13 cellular contexts compared by ENCODE assay signal in genomic region chr12:52152905-52153317, GRCh38. TPM values are rescaled to one million over a fixed set of nuclear protein-coding genes. Genes with fewer than 3 reads are reported as not detected.
DNase-seq lines count a peak whose midpoint lies in the region; ATAC-seq and TF ChIP-seq lines count a peak whose summit lies in the region.
"Had no signal": no experiment of that assay in that cellular context is flagged by ENCODE, and none has a peak within 500 bp of the region (broad histone marks: within the 10 kb centered on the region; RNA-seq: fewer than 3 reads in every experiment).

No MANE protein-coding gene starts in this region.

- no peaks in the 10 kb centered on the region for H3K36me3 Mint-ChIP-seq in nephron progenitor cell (ENCODE audit: low read depth)
- H3K36me3 Mint-ChIP-seq: naive B cell had no signal

- no peaks in the 10 kb centered on the region for H3K4me1 Mint-ChIP-seq in nephron progenitor cell

- H3K27ac ChIP-seq in ACC112 (ENCODE audit: low read depth, low read length), result peak overlapping the region; percentile 99; the same call in 1 of the 2 replicates
- H3K27ac ChIP-seq in HEK293 (ENCODE audit: extremely low read depth, low read depth, low read length), result no peak overlapping the region
- no peak overlapping the region for H3K27ac ChIP-seq in coronary artery
- no peak overlapping the region for H3K27ac ChIP-seq in body of pancreas

- DNase-seq in coronary artery (ENCODE audit: low spot score), result peak; percentile 71
- DNase-seq in nephron progenitor cell, result no peak
- DNase-seq in NCI-H187 (lab: John Stamatoyannopoulos, UW), result no peak
- no peak for DNase-seq in NCI-H1417 (lab: John Stamatoyannopoulos, UW)
- DNase-seq in NCI-H2171 treated with DMSO at 0.1 percent for 48 hours (lab: John Stamatoyannopoulos, UW), result no peak
- DNase-seq in body of pancreas, result no peak
- DNase-seq: activated CD4-positive, alpha-beta T cell treated with anti-CD3 and anti-CD28 coated beads for 4 hours; activated T-cell treated with anti-CD3 and anti-CD28 coated beads, Interleukin-2, amount 50 U/mL, for 1 hour; naive B cell; stimulated activated CD4-positive, alpha-beta T cell treated with anti-CD3 and anti-CD28 coated beads, Interleukin-1b, Interleukin-23, amount 100 ng/mL, for 48 hours; thyroid gland had no signal

- H3K27ac Mint-ChIP-seq in nephron progenitor cell, result no peak overlapping the region
- H3K27ac Mint-ChIP-seq: naive B cell had no signal

- H3K4me1 ChIP-seq in ACC112 (ENCODE audit: control insufficient read depth, insufficient read depth, low read length, unreplicated experiment), result peaks cover 49% of the 10 kb centered on the region
- H3K4me1 ChIP-seq in HEK293 (ENCODE audit: control insufficient read depth, insufficient read depth, low read length), result no peaks in the 10 kb centered on the region; the same call in 1 of the 2 replicates
- H3K4me1 ChIP-seq in body of pancreas, result peaks cover 25% of the 10 kb centered on the region

- H3K4me3 Mint-ChIP-seq in nephron progenitor cell, result peak overlapping the region; percentile 11

- CTCF ChIA-PET in HEK293 (lab: Yijun Ruan, JAX), result interaction anchor here (0.7 to 6.8 kb wide), 7 partner anchors 176 to 828 kb away, joined by 3 to 104 read pairs (median 6); no protein-coding TSS in a partner anchor

- POLR2A ChIA-PET in HEK293 (lab: Yijun Ruan, JAX), result no interaction called here

- H3K4me3 ChIP-seq in ACC112 (ENCODE audit: low read depth, low read length) (peak overlapping the region; percentile 33; the same call in 1 of the 2 replicates), HEK293 (ENCODE audit: low read depth, low read length) (no peak overlapping the region), coronary artery (no peak overlapping the region), body of pancreas (no peak overlapping the region)

- H3K27me3 ChIP-seq in ACC112 (ENCODE audit: insufficient read depth, low read length), result no peaks in the 10 kb centered on the region
- no peaks in the 10 kb centered on the region for H3K27me3 ChIP-seq in body of pancreas
- H3K27me3 ChIP-seq: thyroid gland had no signal

- no peak for ATAC-seq in body of pancreas

- 65 to 71% methylated on average over 5 of the region's 5 CpGs for WGBS in body of pancreas, 2 donors

- H2AFZ ChIP-seq in ACC112 (ENCODE audit: low read length, unreplicated experiment), result no peak overlapping the region

- TF ChIP-seq CTCF in HEK293 (tag by site-specific recombination; IDR thresholded peaks at IDR 0.05) (no peak), coronary artery (IDR thresholded peaks at IDR 0.05) (no peak), nephron progenitor cell (IDR thresholded peaks at IDR 0.05) (no peak), body of pancreas (IDR thresholded peaks at IDR 0.05) (no peak)

- no peak for TF ChIP-seq POLR2A in body of pancreas (IDR thresholded peaks at IDR 0.05)

- no peaks in the 10 kb centered on the region for H3K79me2 ChIP-seq in ACC112 (ENCODE audit: control insufficient read depth, insufficient read depth, low read length, unreplicated experiment)

- no peaks in the 10 kb centered on the region for H3K9me3 Mint-ChIP-seq in nephron progenitor cell
- H3K9me3 Mint-ChIP-seq: naive B cell had no signal

- intact Hi-C loops in body of pancreas (cut with DNase I), result loop anchor here (5.0 to 10.0 kb wide), 2 partner anchors 362 to 724 kb away; no protein-coding TSS in a partner anchor

- H3K27me3 Mint-ChIP-seq in nephron progenitor cell (ENCODE audit: low read depth, poor library complexity), result peaks cover 12% of the 10 kb centered on the region

- H3K36me3 ChIP-seq in ACC112 (ENCODE audit: insufficient read depth, low read length) (no peaks in the 10 kb centered on the region), HEK293 (ENCODE audit: control insufficient read depth in 2 of 2, insufficient read depth in 1 of 2, low read length in 2 of 2) (no peaks in the 10 kb centered on the region), body of pancreas (replicated peaks in 1 of 2; ENCODE audit: insufficient read depth in 1 of 2, low read depth in 2 of 2) (no peaks in the 10 kb centered on the region)
- H3K36me3 ChIP-seq: thyroid gland had no signal

- H3K9me3 ChIP-seq in HEK293 (ENCODE audit: control insufficient read depth, insufficient read depth, low read depth, low read length), result no peaks in the 10 kb centered on the region
- H3K9me3 ChIP-seq in body of pancreas, result no peaks in the 10 kb centered on the region
- H3K9me3 ChIP-seq: thyroid gland had no signal

TF ChIP-seq in HEK293, 187 proteins besides CTCF, POLR2A, EP300 and RAD21:
- TF ChIP-seq ZNF777 (tag by site-specific recombination; IDR thresholded peaks at IDR 0.05; ENCODE audit: borderline replicate concordance) (no peak), ZNF658 (tag by site-specific recombination; IDR thresholded peaks at IDR 0.05) (no peak), MYNN (tag by site-specific recombination; IDR thresholded peaks at IDR 0.05; ENCODE audit: borderline replicate concordance) (no peak), ZNF211 (tag by site-specific recombination; IDR thresholded peaks at IDR 0.05; ENCODE audit: low read depth) (no peak), ZFHX2 (tag by site-specific recombination; conservative IDR thresholded peaks at IDR 0.05) (peak; percentile 82), ZEB2 (tag by site-specific recombination; IDR thresholded peaks at IDR 0.05) (no peak), ZNF324 (tag by site-specific recombination; IDR thresholded peaks at IDR 0.05) (no peak), EGR2 (tag by site-specific recombination; IDR thresholded peaks at IDR 0.05; ENCODE audit: low read depth) (peak; percentile 63), ZNF433 (tag by site-specific recombination; IDR thresholded peaks at IDR 0.05; ENCODE audit: low read depth) (no peak)
- TF ChIP-seq, protein P1, sequence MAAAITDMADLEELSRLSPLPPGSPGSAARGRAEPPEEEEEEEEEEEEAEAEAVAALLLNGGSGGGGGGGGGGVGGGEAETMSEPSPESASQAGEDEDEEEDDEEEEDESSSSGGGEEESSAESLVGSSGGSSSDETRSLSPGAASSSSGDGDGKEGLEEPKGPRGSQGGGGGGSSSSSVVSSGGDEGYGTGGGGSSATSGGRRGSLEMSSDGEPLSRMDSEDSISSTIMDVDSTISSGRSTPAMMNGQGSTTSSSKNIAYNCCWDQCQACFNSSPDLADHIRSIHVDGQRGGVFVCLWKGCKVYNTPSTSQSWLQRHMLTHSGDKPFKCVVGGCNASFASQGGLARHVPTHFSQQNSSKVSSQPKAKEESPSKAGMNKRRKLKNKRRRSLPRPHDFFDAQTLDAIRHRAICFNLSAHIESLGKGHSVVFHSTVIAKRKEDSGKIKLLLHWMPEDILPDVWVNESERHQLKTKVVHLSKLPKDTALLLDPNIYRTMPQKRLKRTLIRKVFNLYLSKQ (tag by site-specific recombination; IDR thresholded peaks at IDR 0.05; ENCODE audit: borderline replicate concordance), result no peak

RNA-seq across cellular contexts. Expression of gene KRT80, which starts 38.9 kb away (rescaled TPM):
- total RNA-seq in body of pancreas, result 10 to 100 TPM; 10.2 to 11.9 TPM
